8 cellular contexts compared by ENCODE assay signal in the genomic region with DNA sequence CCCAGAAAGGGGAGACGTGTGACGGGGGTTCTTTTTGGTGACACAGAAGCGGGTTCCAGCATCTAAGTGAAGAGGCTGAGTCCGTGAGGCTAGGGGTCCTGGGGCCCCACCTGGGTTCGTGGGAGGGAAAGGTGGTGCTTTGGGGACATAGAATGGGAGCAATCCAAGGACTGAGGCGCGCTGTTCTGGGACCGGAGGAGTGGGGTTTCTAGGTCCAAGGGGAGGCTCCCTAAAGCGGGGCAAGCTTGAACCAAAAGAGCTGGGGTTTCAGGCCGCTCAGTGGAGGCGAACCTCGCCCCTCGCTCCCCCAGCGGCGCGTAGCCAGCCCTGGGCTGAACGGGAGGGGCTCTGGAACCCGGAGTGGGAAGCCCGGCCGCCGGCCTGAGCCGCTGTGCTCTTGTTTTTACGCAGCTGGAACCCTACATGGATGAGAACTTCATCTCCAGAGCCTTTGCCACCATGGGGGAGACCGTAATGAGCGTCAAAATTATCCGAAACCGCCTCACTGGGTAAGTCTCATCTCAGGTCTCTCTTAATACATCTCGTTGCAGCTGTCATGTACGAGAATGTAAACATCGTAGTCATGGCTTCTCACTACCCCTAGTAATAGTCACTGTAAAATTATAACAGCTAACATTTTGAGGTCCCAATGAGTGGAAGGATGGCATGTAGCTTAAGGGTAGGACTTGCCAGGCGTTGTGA. TPM values are rescaled to one million over a fixed set of nuclear protein-coding genes. Genes with fewer than 3 reads are reported as not detected.
DNase-seq lines count a peak whose midpoint lies in the region; ATAC-seq lines count a peak whose summit lies in the region.

No MANE protein-coding gene starts in this region.

- no peaks in the 10 kb centered on the region for H3K9me3 Mint-ChIP-seq in T-helper 1 cell treated with Interleukin-12 subunit alpha and Interleukin-12 subunit beta and Interleukin-4 antibody, amounts not matched to agents 30 μg/mL and 1 μg/mL, for 36 hours
- H3K9me3 Mint-ChIP-seq in dendritic cell treated with granulocyte-macrophage colony-stimulating factor and Interleukin-4, amounts not matched to agents 40 ng/mL and 50 ng/mL, for 4 days, result no peaks in the 10 kb centered on the region
- H3K9me3 Mint-ChIP-seq in stimulated activated memory B cell treated with anti-CD40 and anti-IgM and Interleukin-4, amounts not matched to agents 10 μg/mL and 1 μg/mL and 100 μg/mL, for 72 hours, result no peaks in the 10 kb centered on the region

- ATAC-seq in GM19372 (IDR thresholded peaks at IDR 0.05; ENCODE audit: low read depth, unreplicated experiment), result peak; percentile 11
- ATAC-seq in HG03520 (IDR thresholded peaks at IDR 0.05; ENCODE audit: unreplicated experiment), result peak; percentile 23
- ATAC-seq in stimulated activated memory B cell treated with anti-CD40 and anti-IgM and Interleukin-4, amounts not matched to agents 10 μg/mL and 1 μg/mL and 100 μg/mL, for 72 hours, result peak; percentile 59

- peaks cover 17% of the 10 kb centered on the region for H3K36me3 Mint-ChIP-seq in T-helper 1 cell treated with Interleukin-12 subunit alpha and Interleukin-12 subunit beta and Interleukin-4 antibody, amounts not matched to agents 30 μg/mL and 1 μg/mL, for 36 hours (ENCODE audit: low read depth)
- H3K36me3 Mint-ChIP-seq in dendritic cell treated with granulocyte-macrophage colony-stimulating factor and Interleukin-4, amounts not matched to agents 40 ng/mL and 50 ng/mL, for 4 days (ENCODE audit: low read depth), result peaks cover 52% of the 10 kb centered on the region
- peaks cover 23% of the 10 kb centered on the region for H3K36me3 Mint-ChIP-seq in stimulated activated memory B cell treated with anti-CD40 and anti-IgM and Interleukin-4, amounts not matched to agents 10 μg/mL and 1 μg/mL and 100 μg/mL, for 72 hours

- H3K4me1 Mint-ChIP-seq in T-helper 1 cell treated with Interleukin-12 subunit alpha and Interleukin-12 subunit beta and Interleukin-4 antibody, amounts not matched to agents 30 μg/mL and 1 μg/mL, for 36 hours (ENCODE audit: low read depth), result peaks cover 15% of the 10 kb centered on the region
- H3K4me1 Mint-ChIP-seq in dendritic cell treated with granulocyte-macrophage colony-stimulating factor and Interleukin-4, amounts not matched to agents 40 ng/mL and 50 ng/mL, for 4 days (ENCODE audit: low read depth), result no peaks in the 10 kb centered on the region
- H3K4me1 Mint-ChIP-seq in stimulated activated memory B cell treated with anti-CD40 and anti-IgM and Interleukin-4, amounts not matched to agents 10 μg/mL and 1 μg/mL and 100 μg/mL, for 72 hours, result peaks cover 9% of the 10 kb centered on the region

- H3K27me3 Mint-ChIP-seq in T-helper 1 cell treated with Interleukin-12 subunit alpha and Interleukin-12 subunit beta and Interleukin-4 antibody, amounts not matched to agents 30 μg/mL and 1 μg/mL, for 36 hours (ENCODE audit: low read depth), result no peaks in the 10 kb centered on the region
- H3K27me3 Mint-ChIP-seq in dendritic cell treated with granulocyte-macrophage colony-stimulating factor and Interleukin-4, amounts not matched to agents 40 ng/mL and 50 ng/mL, for 4 days, result no peaks in the 10 kb centered on the region
- H3K27me3 Mint-ChIP-seq in stimulated activated memory B cell treated with anti-CD40 and anti-IgM and Interleukin-4, amounts not matched to agents 10 μg/mL and 1 μg/mL and 100 μg/mL, for 72 hours, result no peaks in the 10 kb centered on the region

- peak overlapping the region; percentile 99 for H3K4me3 Mint-ChIP-seq in T-helper 1 cell treated with Interleukin-12 subunit alpha and Interleukin-12 subunit beta and Interleukin-4 antibody, amounts not matched to agents 30 μg/mL and 1 μg/mL, for 36 hours
- H3K4me3 Mint-ChIP-seq in dendritic cell treated with granulocyte-macrophage colony-stimulating factor and Interleukin-4, amounts not matched to agents 40 ng/mL and 50 ng/mL, for 4 days, result peak overlapping the region; percentile 95
- H3K4me3 Mint-ChIP-seq in stimulated activated memory B cell treated with anti-CD40 and anti-IgM and Interleukin-4, amounts not matched to agents 10 μg/mL and 1 μg/mL and 100 μg/mL, for 72 hours, result peak overlapping the region; percentile 93

- intact Hi-C loops in dendritic cell treated with granulocyte-macrophage colony-stimulating factor and Interleukin-4, amounts not matched to agents 40 ng/mL and 50 ng/mL, for 4 days (cut with micrococcal nuclease), result loop anchor here (1.0 to 5.0 kb wide), 2 partner anchors 28 to 36 kb away; no protein-coding TSS in a partner anchor

- peak overlapping the region; percentile 99 for H3K27ac Mint-ChIP-seq in T-helper 1 cell treated with Interleukin-12 subunit alpha and Interleukin-12 subunit beta and Interleukin-4 antibody, amounts not matched to agents 30 μg/mL and 1 μg/mL, for 36 hours
- peak overlapping the region; percentile 94 for H3K27ac Mint-ChIP-seq in dendritic cell treated with granulocyte-macrophage colony-stimulating factor and Interleukin-4, amounts not matched to agents 40 ng/mL and 50 ng/mL, for 4 days
- peak overlapping the region; percentile 88 for H3K27ac Mint-ChIP-seq in stimulated activated memory B cell treated with anti-CD40 and anti-IgM and Interleukin-4, amounts not matched to agents 10 μg/mL and 1 μg/mL and 100 μg/mL, for 72 hours

- DNase-seq in ELF-1 (ENCODE audit: low read depth, low spot score) (peak; percentile 61), left kidney (ENCODE audit: low read depth, low spot score) (peak; percentile 73), SK-N-DZ (ENCODE audit: low spot score) (no peak)

RNA-seq across cellular contexts. Expression of gene TRNAU1AP, which starts 0.5 kb away (rescaled TPM):
- 22.1 and 27.9 TPM in 2 replicates for polyA plus RNA-seq in SK-N-DZ (2014; cell fraction: cytosol; rRNA removed)
- polyA plus RNA-seq in SK-N-DZ (2014; cell fraction: nucleus; rRNA removed), result 22.1 and 34.6 TPM in 2 replicates

RNA-seq across cellular contexts. Expression of gene RAB42, which starts 38.7 kb away (rescaled TPM):
- 5.1 and 5.3 TPM in 2 replicates for polyA plus RNA-seq in SK-N-DZ (2014; cell fraction: cytosol; rRNA removed)
- polyA plus RNA-seq in SK-N-DZ (2014; cell fraction: nucleus; rRNA removed), result 0.23 and 0.59 TPM in 2 replicates

RNA-seq across cellular contexts. Expression of gene RCC1, which starts 47.5 kb away (rescaled TPM):
- polyA plus RNA-seq in SK-N-DZ (2014; cell fraction: cytosol; rRNA removed), result 60.9 and 66.4 TPM in 2 replicates
- 32.0 and 46.1 TPM in 2 replicates for polyA plus RNA-seq in SK-N-DZ (2014; cell fraction: nucleus; rRNA removed)
